ENCODE assay signal across 6 cellular contexts in genomic region chr21:43173930-43174329, GRCh38. TPM values are rescaled to one million over a fixed set of nuclear protein-coding genes. Genes with fewer than 3 reads are reported as not detected.
"Had no signal": no experiment of that assay in that cellular context is flagged by ENCODE, and none has a peak within 500 bp of the region (broad histone marks: within the 10 kb centered on the region; RNA-seq: fewer than 3 reads in every experiment).

No MANE protein-coding gene starts in this region.

RNA-seq across cellular contexts. Expression of gene CRYAA, which starts 5.1 kb away (rescaled TPM):
- total RNA-seq: GM23248, H4, H7, HFFc6, HT1080 had no signal
- polyA plus RNA-seq: GM23248, IgD-negative memory B cell had no signal
